Comparison of ENCODE assay signal across 9 cellular contexts in genomic region chr1:209601809-209602657, GRCh38. TPM values are rescaled to one million over a fixed set of nuclear protein-coding genes. Genes with fewer than 3 reads are reported as not detected.
A peak's percentile ranks its signal among the peaks of the same experiment; 100 is the strongest.
DNase-seq lines count a peak whose midpoint lies in the region; ATAC-seq, FAIRE-seq and TF ChIP-seq lines count a peak whose summit lies in the region.
"Had no signal": no experiment of that assay in that cellular context is flagged by ENCODE, and none has a peak within 500 bp of the region (broad histone marks: within the 10 kb centered on the region; RNA-seq: fewer than 3 reads in every experiment).

No MANE protein-coding gene starts in this region.

- no peaks in the 10 kb centered on the region for H3K9me2 ChIP-seq in DOHH2 (replicated peaks; ENCODE audit: control insufficient read depth, low read length)

- no peak overlapping the region for H3K9ac ChIP-seq in neuronal stem cell (ENCODE audit: low read depth, low read length, poor library complexity)

- no peaks in the 10 kb centered on the region for H3F3A ChIP-seq in DOHH2 (ENCODE audit: control insufficient read depth, insufficient read depth)

- H3K9me3 Mint-ChIP-seq in activated T-helper 1 cell treated with anti-CD3 and anti-CD28 coated beads, Interleukin-12 subunit alpha, Interleukin-12 subunit beta, Interleukin-2, Interleukin-4 antibody, amounts not matched to agents 30 ng/mL and 10 ng/mL and 1 ng/mL, durations not matched to agents 14 hours and 24 hours and 36 hours = no peaks in the 10 kb centered on the region

- H3K27ac ChIP-seq in DOHH2 (ENCODE audit: low read depth, low read length) = no peak overlapping the region
- no peak overlapping the region for H3K27ac ChIP-seq in neuronal stem cell (replicated peaks; ENCODE audit: low read length)

- no peak overlapping the region for H2AFZ ChIP-seq in neuronal stem cell (ENCODE audit: low read length)

- peak; percentile 64 for TF ChIP-seq CTCF in DOHH2 (IDR thresholded peaks at IDR 0.05; ENCODE audit: low read depth, low read length, poor library complexity, severe bottlenecking)

- no peak overlapping the region for H3K4me2 ChIP-seq in DOHH2 (ENCODE audit: low read length)
- H3K4me2 ChIP-seq in neuronal stem cell (ENCODE audit: insufficient read depth, low read length, poor library complexity, severe bottlenecking) = no peak overlapping the region

- DNase-seq in H54 (ENCODE audit: insufficient read length, low spot score) = no peak
- peak; percentile 19 for DNase-seq in NCI-H226
- DNase-seq in activated T-helper 1 cell treated with anti-CD3 and anti-CD28 coated beads, Interleukin-12 subunit alpha, Interleukin-12 subunit beta, Interleukin-2, Interleukin-4 antibody, amounts not matched to agents 30 ng/mL and 10 ng/mL and 1 ng/mL, durations not matched to agents 14 hours and 24 hours and 36 hours (ENCODE audit: low spot score) = peak; percentile 14
- peak; percentile 54 for DNase-seq in glomerular visceral epithelial cell (ENCODE audit: extremely low spot score)
- peak; percentile 58 for DNase-seq in putamen (ENCODE audit: low spot score)
- DNase-seq in neuronal stem cell (ENCODE audit: low spot score) = no peak

- H3K9me3 ChIP-seq in DOHH2 (ENCODE audit: control insufficient read depth, insufficient read depth, low read length) = no peaks in the 10 kb centered on the region
- no peaks in the 10 kb centered on the region for H3K9me3 ChIP-seq in neuronal stem cell (replicated peaks in 1 of 2; ENCODE audit: control insufficient read depth in 2 of 2, insufficient read depth in 1 of 2, low read depth in 1 of 2, low read length in 2 of 2)

- H3K36me3 ChIP-seq in DOHH2 (ENCODE audit: control insufficient read depth, low read length) (no peaks in the 10 kb centered on the region), neuronal stem cell (replicated peaks in 1 of 2; ENCODE audit: control insufficient read depth in 2 of 2, insufficient read depth in 2 of 2, low read length in 2 of 2) (peaks cover 0 to 4% of the 10 kb centered on the region in 2 donors)

- FAIRE-seq in H54 (lab: Jason Lieb, UNC) = peak; percentile 62

- H3K27ac Mint-ChIP-seq in activated T-helper 1 cell treated with anti-CD3 and anti-CD28 coated beads, Interleukin-12 subunit alpha, Interleukin-12 subunit beta, Interleukin-2, Interleukin-4 antibody, amounts not matched to agents 30 ng/mL and 10 ng/mL and 1 ng/mL, durations not matched to agents 14 hours and 24 hours and 36 hours = no peak overlapping the region

- H2BK15ac ChIP-seq in neuronal stem cell (ENCODE audit: low read length) = no peak overlapping the region

- intact Hi-C loops in activated T-helper 1 cell treated with anti-CD3 and anti-CD28 coated beads, Interleukin-12 subunit alpha, Interleukin-12 subunit beta, Interleukin-2, Interleukin-4 antibody, amounts not matched to agents 30 ng/mL and 10 ng/mL and 1 ng/mL, durations not matched to agents 14 hours and 24 hours and 36 hours (cut with micrococcal nuclease) = loop anchor here (1.0 to 2.0 kb wide), 5 partner anchors 25 to 149 kb away; no protein-coding TSS in a partner anchor

- no peaks in the 10 kb centered on the region for H3K36me3 Mint-ChIP-seq in activated T-helper 1 cell treated with anti-CD3 and anti-CD28 coated beads, Interleukin-12 subunit alpha, Interleukin-12 subunit beta, Interleukin-2, Interleukin-4 antibody, amounts not matched to agents 30 ng/mL and 10 ng/mL and 1 ng/mL, durations not matched to agents 14 hours and 24 hours and 36 hours (ENCODE audit: low read depth)

- no peak for TF ChIP-seq POLR2A in H54 (IDR thresholded peaks at IDR 0.05; ENCODE audit: low read depth, low read length)

- no peak overlapping the region for H2BK5ac ChIP-seq in neuronal stem cell (ENCODE audit: low read length)

- H2BK120ac ChIP-seq in neuronal stem cell (ENCODE audit: low read depth, low read length) = no peak overlapping the region

- peaks cover 6% of the 10 kb centered on the region; the same call in 1 of the 2 replicates for H3K27me3 ChIP-seq in DOHH2 (ENCODE audit: control insufficient read depth, low read length)
- H3K27me3 ChIP-seq in neuronal stem cell (ENCODE audit: control insufficient read depth in 3 of 3, insufficient read depth in 3 of 3, low read depth in 1 of 3, low read length in 3 of 3) = no peaks in the 10 kb centered on the region

- H3K18ac ChIP-seq in neuronal stem cell (ENCODE audit: low read length) = no peak overlapping the region

- H3K4me1 ChIP-seq in DOHH2 (ENCODE audit: control insufficient read depth, low read length) (no peaks in the 10 kb centered on the region), neuronal stem cell (ENCODE audit: control insufficient read depth in 2 of 2, insufficient read depth in 1 of 2, low read depth in 1 of 2, low read length in 2 of 2) (no peaks in the 10 kb centered on the region)

- no peaks in the 10 kb centered on the region for H4K20me1 ChIP-seq in DOHH2 (ENCODE audit: control insufficient read depth, insufficient read depth, low read depth, low read length)

- H2AK5ac ChIP-seq in neuronal stem cell (ENCODE audit: low read depth, low read length) = no peak overlapping the region

- WGBS in neuronal stem cell (ENCODE audit: extremely low coverage in 2 of 2, insufficient read length in 2 of 2, insufficient replicate concordance in 1 of 2), 2 donors = no CpG with 5 or more reads among the region's 6 CpGs

- no peak overlapping the region for H3K23ac ChIP-seq in neuronal stem cell (ENCODE audit: low read depth, low read length, poor library complexity)

- H3K14ac ChIP-seq in neuronal stem cell (ENCODE audit: low read length) = no peak overlapping the region

- H3K79me2 ChIP-seq in DOHH2 (ENCODE audit: control insufficient read depth, low read length) = no peaks in the 10 kb centered on the region

- no peaks in the 10 kb centered on the region for H3K79me1 ChIP-seq in neuronal stem cell (ENCODE audit: low read depth, low read length)

- H3K27me3 Mint-ChIP-seq in activated T-helper 1 cell treated with anti-CD3 and anti-CD28 coated beads, Interleukin-12 subunit alpha, Interleukin-12 subunit beta, Interleukin-2, Interleukin-4 antibody, amounts not matched to agents 30 ng/mL and 10 ng/mL and 1 ng/mL, durations not matched to agents 14 hours and 24 hours and 36 hours (ENCODE audit: insufficient read depth) = peaks cover 26% of the 10 kb centered on the region

- H4K8ac ChIP-seq in neuronal stem cell (ENCODE audit: low read depth, low read length) = no peak overlapping the region

- no peak overlapping the region for H3K4me3 Mint-ChIP-seq in activated T-helper 1 cell treated with anti-CD3 and anti-CD28 coated beads, Interleukin-12 subunit alpha, Interleukin-12 subunit beta, Interleukin-2, Interleukin-4 antibody, amounts not matched to agents 30 ng/mL and 10 ng/mL and 1 ng/mL, durations not matched to agents 14 hours and 24 hours and 36 hours

- H4K91ac ChIP-seq in neuronal stem cell (ENCODE audit: low read depth, low read length, poor library complexity) = no peak overlapping the region

- H3K4me1 Mint-ChIP-seq in activated T-helper 1 cell treated with anti-CD3 and anti-CD28 coated beads, Interleukin-12 subunit alpha, Interleukin-12 subunit beta, Interleukin-2, Interleukin-4 antibody, amounts not matched to agents 30 ng/mL and 10 ng/mL and 1 ng/mL, durations not matched to agents 14 hours and 24 hours and 36 hours (ENCODE audit: low read depth) = peaks cover 19% of the 10 kb centered on the region

- no peak overlapping the region for H3K4ac ChIP-seq in neuronal stem cell (ENCODE audit: low read length)

- H3K4me3 ChIP-seq in DOHH2 (ENCODE audit: low read length) (no peak overlapping the region), neuronal stem cell (ENCODE audit: low read length in 2 of 2) (no peak overlapping the region)

- H2BK12ac ChIP-seq in neuronal stem cell (ENCODE audit: low read length) = no peak overlapping the region

- no peak for ATAC-seq in HG02623 (IDR thresholded peaks at IDR 0.05; ENCODE audit: unreplicated experiment)

RNA-seq across cellular contexts. Expression of gene CAMK1G, which starts 18.5 kb away (rescaled TPM):
- 0.07 and 0.62 TPM in 2 replicates for total RNA-seq in activated T-helper 1 cell treated with anti-CD3 and anti-CD28 coated beads, Interleukin-12 subunit alpha, Interleukin-12 subunit beta, Interleukin-2, Interleukin-4 antibody, amounts not matched to agents 30 ng/mL and 10 ng/mL and 1 ng/mL, durations not matched to agents 14 hours and 24 hours and 36 hours
- polyA plus RNA-seq in neuronal stem cell (2013, experiment 1 of 2) = 4.6 TPM
- polyA plus RNA-seq in neuronal stem cell (2013, experiment 2 of 2) = 4.4 TPM
- total RNA-seq: skeletal muscle tissue had no signal

RNA-seq across cellular contexts. Expression of gene LAMB3, which starts 50.2 kb away (rescaled TPM):
- 15.8 and 18.3 TPM in 2 replicates for total RNA-seq in activated T-helper 1 cell treated with anti-CD3 and anti-CD28 coated beads, Interleukin-12 subunit alpha, Interleukin-12 subunit beta, Interleukin-2, Interleukin-4 antibody, amounts not matched to agents 30 ng/mL and 10 ng/mL and 1 ng/mL, durations not matched to agents 14 hours and 24 hours and 36 hours
- 0.15 TPM for polyA plus RNA-seq in neuronal stem cell (2013, experiment 1 of 2)
- polyA plus RNA-seq in neuronal stem cell (2013, experiment 2 of 2) = 0.11 TPM

Comparison
In these comparisons a context has a peak if more than half of its experiments do, and no peak if none do; other contexts are left out.
1. DNase-seq: peak in NCI-H226 (single experiment), activated T-helper 1 cell treated with anti-CD3 and anti-CD28 coated beads, Interleukin-12 subunit alpha, Interleukin-12 subunit beta, Interleukin-2, Interleukin-4 antibody, amounts not matched to agents 30 ng/mL and 10 ng/mL and 1 ng/mL, durations not matched to agents 14 hours and 24 hours and 36 hours (single experiment), glomerular visceral epithelial cell (single experiment) and putamen (single experiment); none in H54 (single experiment) and neuronal stem cell (single experiment).